In the genomic region with DNA sequence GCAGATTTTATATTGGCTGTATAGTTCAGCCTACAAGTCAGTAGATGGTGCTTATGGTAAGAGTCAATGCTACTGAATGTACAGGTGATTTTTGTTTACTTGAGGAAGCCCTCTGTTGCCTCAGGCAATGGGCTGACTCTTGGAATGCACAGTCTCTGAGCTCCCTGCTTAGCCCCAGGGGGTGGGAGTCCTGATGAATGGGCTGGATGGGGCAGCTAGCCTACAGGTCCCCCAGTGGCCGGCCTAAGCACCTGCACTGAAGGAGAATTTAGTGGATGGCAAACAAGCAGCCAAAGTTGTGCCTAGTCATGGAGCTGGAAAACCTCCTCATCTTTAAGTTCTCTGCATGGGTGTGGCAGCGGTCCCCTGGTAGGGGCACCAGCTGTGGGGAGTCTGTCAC, we compare ENCODE assay signal across 24 cellular contexts.
A peak's percentile ranks its signal among the peaks of the same experiment; 100 is the strongest.
DNase-seq lines count a peak whose midpoint lies in the region; ATAC-seq, FAIRE-seq and TF ChIP-seq lines count a peak whose summit lies in the region.
"Had no signal": no experiment of that assay in that cellular context is flagged by ENCODE, and none has a peak within 500 bp of the region (broad histone marks: within the 10 kb centered on the region; RNA-seq: fewer than 3 reads in every experiment).

No MANE protein-coding gene starts in this region.

- no peaks in the 10 kb centered on the region for H3K27me3 ChIP-seq in H9 (ENCODE audit: insufficient read depth, low read length)
- no peaks in the 10 kb centered on the region; a peak in 2 of 7 replicates for H3K27me3 ChIP-seq in H1 (replicated peaks in 1 of 4; ENCODE audit: control insufficient read depth in 3 of 4, extremely low read depth in 1 of 4, insufficient read depth in 3 of 4, low read length in 3 of 4)

- H3K23ac ChIP-seq in H9 (ENCODE audit: insufficient read length, low read depth, low read length): no peak overlapping the region
- H3K23ac ChIP-seq in H1 (ENCODE audit: insufficient read length): no peak overlapping the region

- no peak for TF ChIP-seq CTCF in A549 (IDR thresholded peaks at IDR 0.05)
- peak; percentile 56 for TF ChIP-seq CTCF in H9 (conservative IDR thresholded peaks at IDR 0.05)
- TF ChIP-seq CTCF in H1 (IDR thresholded peaks at IDR 0.05; ENCODE audit: control extremely low read depth in 1 of 3, insufficient read depth in 1 of 3, low read depth in 1 of 3, low read length in 3 of 3): peak in 2 of 3 experiments; percentile 42 to 55; a peak in 3 of 4 replicates
- peak; percentile 22 for TF ChIP-seq CTCF in mesothelial cell of epicardium (IDR thresholded peaks at IDR 0.05; ENCODE audit: unreplicated experiment)

- H3K79me2 ChIP-seq in H9 (ENCODE audit: insufficient read depth, low read length): no peaks in the 10 kb centered on the region
- H3K79me2 ChIP-seq in H1 (ENCODE audit: control insufficient read depth in 1 of 2, insufficient read depth in 2 of 2, low read length in 2 of 2): no peaks in the 10 kb centered on the region

- H2AFZ ChIP-seq in H9 (ENCODE audit: low read length): no peak overlapping the region
- H2AFZ ChIP-seq in H1 (ENCODE audit: low read length): no peak overlapping the region
- H2AFZ ChIP-seq: PC-9 had no signal

- no CpG with 5 or more reads among the region's 2 CpGs for WGBS in A549 (ENCODE audit: missing lambda C conversion rate)
- WGBS in H9 (ENCODE audit: extremely low coverage, insufficient read length, low lambda C conversion rate): no CpG with 5 or more reads among the region's 2 CpGs
- WGBS in H1 (ENCODE audit: extremely low coverage in 1 of 2, insufficient coverage in 1 of 2, insufficient read length in 1 of 2, insufficient replicate concordance in 2 of 2, low coverage in 1 of 2, low lambda C conversion rate in 2 of 2, missing lambda C conversion rate in 1 of 2), 2 experiments: 50% methylated on average over 2 of the region's 2 CpGs; no CpG with 5 or more reads in 1 of the 2 experiments

- H3K4ac ChIP-seq in H9 (ENCODE audit: low read depth, low read length) (no peak overlapping the region), H1 (replicated peaks; ENCODE audit: insufficient read length, low read depth, low read length) (no peak overlapping the region)

- H3K27ac ChIP-seq in A549 (no peak overlapping the region), H9 (ENCODE audit: insufficient read length, low read depth, low read length) (no peak overlapping the region), H1 (ENCODE audit: low read depth, low read length) (no peak overlapping the region)
- H3K27ac ChIP-seq: BLaER1, PC-9 had no signal

- H2BK120ac ChIP-seq in H9 (ENCODE audit: low read depth, low read length, poor library complexity, severe bottlenecking): no peak overlapping the region
- H2BK120ac ChIP-seq in H1 (replicated peaks; ENCODE audit: low read depth, low read length): no peak overlapping the region

- no peak for TF ChIP-seq POLR2A in A549 (IDR thresholded peaks at IDR 0.05; ENCODE audit: low read length)
- no peak for TF ChIP-seq POLR2A in H1 (IDR thresholded peaks at IDR 0.05; ENCODE audit: control extremely low read depth in 1 of 2, low read depth in 2 of 2, low read length in 2 of 2)

- H3K4me1 ChIP-seq in A549 (no peaks in the 10 kb centered on the region), H9 (ENCODE audit: insufficient read depth, low read length) (no peaks in the 10 kb centered on the region), H1 (replicated peaks in 1 of 4; ENCODE audit: control insufficient read depth in 3 of 4, insufficient read depth in 4 of 4, low read length in 3 of 4) (no peaks in the 10 kb centered on the region)
- H3K4me1 ChIP-seq: BLaER1, Caco-2 had no signal

- H3K36me3 ChIP-seq in H1 (ENCODE audit: control insufficient read depth in 2 of 4, insufficient read depth in 4 of 4, low read length in 3 of 4): no peaks in the 10 kb centered on the region
- H3K36me3 ChIP-seq: BLaER1 had no signal

- H2BK15ac ChIP-seq in H9 (ENCODE audit: low read depth, low read length) (no peak overlapping the region), H1 (ENCODE audit: low read length) (no peak overlapping the region)

- H2BK20ac ChIP-seq in H9 (ENCODE audit: low read depth, low read length, poor library complexity, severe bottlenecking): no peak overlapping the region
- no peak overlapping the region for H2BK20ac ChIP-seq in H1 (ENCODE audit: low read length)

- H4K8ac ChIP-seq in H9 (replicated peaks; ENCODE audit: insufficient read length, low read depth, low read length) (no peak overlapping the region), H1 (ENCODE audit: extremely low read depth, insufficient read depth, low read length) (no peak overlapping the region)

- H3K27ac Mint-ChIP-seq in H9 (no peak overlapping the region), mesothelial cell of epicardium (no peak overlapping the region)
- H3K27ac Mint-ChIP-seq in T-helper 2 cell treated with Interferon-gamma antibody and Interleukin-4, amounts not matched to agents 5 μg/mL and 100 μg/mL, for 36 hours: no peak overlapping the region
- H3K27ac Mint-ChIP-seq: CD4-positive, alpha-beta memory T cell; T-helper 1 cell treated with Interleukin-12 subunit alpha and Interleukin-12 subunit beta and Interleukin-4 antibody, amounts not matched to agents 30 μg/mL and 1 μg/mL, for 36 hours had no signal

- TF ChIP-seq EP300 in A549 (IDR thresholded peaks at IDR 0.05) (no peak), H1 (IDR thresholded peaks at IDR 0.05; ENCODE audit: borderline replicate concordance in 1 of 2, low read depth in 2 of 2, low read length in 2 of 2) (no peak)

- no peak overlapping the region for H3K56ac ChIP-seq in H9 (ENCODE audit: insufficient read length, low read depth, low read length)
- H3K56ac ChIP-seq in H1 (replicated peaks; ENCODE audit: insufficient read length, low read depth, low read length): no peak overlapping the region

- H3K79me1 ChIP-seq in H9 (ENCODE audit: insufficient read depth, low read depth, low read length, poor library complexity, severe bottlenecking): no peaks in the 10 kb centered on the region
- H3K79me1 ChIP-seq in H1 (ENCODE audit: low read depth, low read length): no peaks in the 10 kb centered on the region

- H3K4me1 Mint-ChIP-seq in H9: peaks cover 0 to 2% of the 10 kb centered on the region in 2 experiments; a peak in 1 of 4 replicates
- H3K4me1 Mint-ChIP-seq in mesothelial cell of epicardium: no peaks in the 10 kb centered on the region
- no peaks in the 10 kb centered on the region for H3K4me1 Mint-ChIP-seq in T-helper 2 cell treated with Interferon-gamma antibody and Interleukin-4, amounts not matched to agents 5 μg/mL and 100 μg/mL, for 36 hours (ENCODE audit: low read depth)
- H3K4me1 Mint-ChIP-seq: CD4-positive, alpha-beta memory T cell had no signal

- H3K23me2 ChIP-seq in H9 (ENCODE audit: insufficient read length, low read depth, low read length, poor library complexity, severe bottlenecking) (no peaks in the 10 kb centered on the region), H1 (ENCODE audit: low read depth, low read length) (no peaks in the 10 kb centered on the region)

- ATAC-seq in A549 (no peak), GM21529 (IDR thresholded peaks at IDR 0.05; ENCODE audit: unreplicated experiment) (no peak), HG02678 (IDR thresholded peaks at IDR 0.05; ENCODE audit: unreplicated experiment) (no peak)

- no peak overlapping the region for H2AK5ac ChIP-seq in H9 (ENCODE audit: insufficient read length, low read length)
- H2AK5ac ChIP-seq in H1 (ENCODE audit: low read depth, low read length): no peak overlapping the region

- CTCF ChIA-PET in A549 (lab: Yijun Ruan, JAX): interaction anchor here (0.6 kb wide), 1 partner anchor 214 kb away, joined by 3 read pairs; no protein-coding TSS in a partner anchor
- CTCF ChIA-PET in H1 (lab: Charles Lee; ENCODE audit: partially characterized antibody): interaction anchor here (0.8 kb wide), 1 partner anchor 17 kb away, joined by 4 read pairs; no protein-coding TSS in a partner anchor

- TF ChIP-seq RAD21 in A549 (conservative IDR thresholded peaks at IDR 0.05 in 1 of 2, IDR thresholded peaks at IDR 0.05 in 1 of 2) (no peak), H1 (IDR thresholded peaks at IDR 0.05 in 1 of 2, conservative IDR thresholded peaks at IDR 0.05 in 1 of 2; ENCODE audit: low read depth in 2 of 2, low read length in 2 of 2) (peak; percentile 42 to 53; a peak in 3 of 4 replicates)

- H3K14ac ChIP-seq in H9 (ENCODE audit: insufficient read depth, low read length): no peak overlapping the region
- H3K14ac ChIP-seq in H1 (ENCODE audit: insufficient read length): no peak overlapping the region

- H2BK5ac ChIP-seq in H9 (ENCODE audit: insufficient read length, low read length) (no peak overlapping the region), H1 (ENCODE audit: low read depth, low read length) (no peak overlapping the region)

- H3K9ac ChIP-seq in H9 (ENCODE audit: extremely low read depth, insufficient read length, low read length): no peak overlapping the region
- no peak overlapping the region for H3K9ac ChIP-seq in H1 (replicated peaks in 1 of 4; ENCODE audit: extremely low read depth in 1 of 4, low read depth in 3 of 4, low read length in 3 of 4)
- H3K9ac ChIP-seq: BLaER1 had no signal

- H3K9me3 ChIP-seq in A549 (no peaks in the 10 kb centered on the region), H9 (ENCODE audit: control insufficient read depth, low read depth, low read length) (peaks cover 6% of the 10 kb centered on the region), H1 (ENCODE audit: insufficient read depth in 2 of 2, low read depth in 1 of 2, low read length in 1 of 2) (no peaks in the 10 kb centered on the region)
- H3K9me3 ChIP-seq: Caco-2 had no signal

- H3K4me3 Mint-ChIP-seq in H9 (no peak overlapping the region), mesothelial cell of epicardium (no peak overlapping the region)
- no peak overlapping the region for H3K4me3 Mint-ChIP-seq in T-helper 2 cell treated with Interferon-gamma antibody and Interleukin-4, amounts not matched to agents 5 μg/mL and 100 μg/mL, for 36 hours
- H3K4me3 Mint-ChIP-seq: CD4-positive, alpha-beta memory T cell; T-helper 1 cell treated with Interleukin-12 subunit alpha and Interleukin-12 subunit beta and Interleukin-4 antibody, amounts not matched to agents 30 μg/mL and 1 μg/mL, for 36 hours had no signal

- H3K4me3 ChIP-seq in A549: no peak overlapping the region
- no peak overlapping the region for H3K4me3 ChIP-seq in H1 (ENCODE audit: extremely low read depth in 1 of 4, insufficient read depth in 2 of 4, low read depth in 3 of 4, low read length in 4 of 4)
- H3K4me3 ChIP-seq: BLaER1, PC-9 had no signal

- peaks cover 60 to 72% of the 10 kb centered on the region in 2 experiments for H3K9me3 Mint-ChIP-seq in H9
- H3K9me3 Mint-ChIP-seq in mesothelial cell of epicardium: peaks cover 50% of the 10 kb centered on the region
- peaks cover 7% of the 10 kb centered on the region for H3K9me3 Mint-ChIP-seq in T-helper 2 cell treated with Interferon-gamma antibody and Interleukin-4, amounts not matched to agents 5 μg/mL and 100 μg/mL, for 36 hours

- H2BK12ac ChIP-seq in H9 (ENCODE audit: insufficient read length, low read depth, low read length) (no peak overlapping the region), H1 (ENCODE audit: low read depth, low read length) (no peak overlapping the region)

- no peak overlapping the region for H4K91ac ChIP-seq in H9 (ENCODE audit: insufficient read length, low read depth, low read length)
- H4K91ac ChIP-seq in H1 (replicated peaks; ENCODE audit: insufficient read length, low read length): no peak overlapping the region

- no peak overlapping the region for H3K4me2 ChIP-seq in A549
- H3K4me2 ChIP-seq in H9 (ENCODE audit: insufficient read depth, insufficient read length, low read length): no peak overlapping the region
- no peak overlapping the region for H3K4me2 ChIP-seq in H1 (ENCODE audit: insufficient read depth in 1 of 2, low read depth in 2 of 2, low read length in 2 of 2)
- H3K4me2 ChIP-seq: BLaER1, PC-9 had no signal

- DNase-seq in A549 (ENCODE audit: low read depth in 1 of 2, low spot score in 1 of 2): no peak
- peak; percentile 62 for DNase-seq in H9
- DNase-seq in H1 (ENCODE audit: low read depth in 1 of 2, low spot score in 2 of 2): peak; percentile 46
- no peak for DNase-seq in mesothelial cell of epicardium (ENCODE audit: low spot score in 2 of 2, unreplicated experiment in 2 of 2)
- DNase-seq in T-helper 2 cell treated with Interferon-gamma antibody and Interleukin-4, amounts not matched to agents 5 μg/mL and 100 μg/mL, for 36 hours (ENCODE audit: low spot score): no peak
- DNase-seq: Caco-2; CD4-positive, alpha-beta memory T cell; DMS 273 treated with DMSO at 0.1 percent for 48 hours; HCEC 1CT; KG1; NCI-H1694; NCI-H2081 treated with DMSO at 0.1 percent for 48 hours; NCI-H446 treated with DMSO at 0.1 percent for 48 hours; NCI-H526 treated with DMSO at 0.1 percent for 48 hours; PC-9; RPMI8226; SHP77 had no signal

- H3K27me3 Mint-ChIP-seq in H9 (ENCODE audit: low read depth) (peaks cover 35% of the 10 kb centered on the region), mesothelial cell of epicardium (ENCODE audit: low read depth) (no peaks in the 10 kb centered on the region)
- no peaks in the 10 kb centered on the region for H3K27me3 Mint-ChIP-seq in T-helper 2 cell treated with Interferon-gamma antibody and Interleukin-4, amounts not matched to agents 5 μg/mL and 100 μg/mL, for 36 hours (ENCODE audit: low read depth)
- H3K27me3 Mint-ChIP-seq: CD4-positive, alpha-beta memory T cell had no signal

- H4K5ac ChIP-seq in H9 (ENCODE audit: insufficient read length, low read depth, low read length) (no peak overlapping the region), H1 (ENCODE audit: insufficient read length, low read depth, low read length) (no peak overlapping the region)

- POLR2A ChIA-PET in A549 (lab: Yijun Ruan, JAX) (no interaction called here), H1 (lab: Charles Lee; ENCODE audit: partially characterized antibody) (no interaction called here)

- FAIRE-seq in A549 (lab: Jason Lieb, UNC) (peak; percentile 39), H1 (lab: Jason Lieb, UNC) (peak; percentile 73)
- FAIRE-seq: G401.6, GM12892, HTR-8/SVneo had no signal

- no peak overlapping the region for H3T11ph ChIP-seq in H9 (ENCODE audit: low read length)

- no peaks in the 10 kb centered on the region for H4K20me1 ChIP-seq in H9 (ENCODE audit: control insufficient read depth, insufficient read depth, insufficient read length)
- H4K20me1 ChIP-seq in H1 (replicated peaks in 1 of 2; ENCODE audit: control insufficient read depth in 1 of 2, insufficient read depth in 2 of 2, low read length in 2 of 2): no peaks in the 10 kb centered on the region
- H4K20me1 ChIP-seq: BLaER1 had no signal

- no peak overlapping the region for H3K18ac ChIP-seq in H9 (ENCODE audit: insufficient read length, low read depth, low read length)
- no peak overlapping the region for H3K18ac ChIP-seq in H1 (ENCODE audit: extremely low read depth, low read length)

- H3K36me3 Mint-ChIP-seq in H9 (ENCODE audit: insufficient read depth in 1 of 3, low read depth in 3 of 3) (peaks cover 3 to 4% (median 4%) of the 10 kb centered on the region in 3 experiments; a peak in 5 of 7 replicates), mesothelial cell of epicardium (no peaks in the 10 kb centered on the region)
- H3K36me3 Mint-ChIP-seq in T-helper 2 cell treated with Interferon-gamma antibody and Interleukin-4, amounts not matched to agents 5 μg/mL and 100 μg/mL, for 36 hours (ENCODE audit: low read depth): no peaks in the 10 kb centered on the region
- H3K36me3 Mint-ChIP-seq: CD4-positive, alpha-beta memory T cell had no signal

Comparison
In these comparisons a context has a peak if more than half of its experiments do, and no peak if none do; other contexts are left out.
1. DNase-seq: peak in H9 (single experiment) and H1 (2 of 2); none in A549 (0 of 2), mesothelial cell of epicardium (0 of 2) and T-helper 2 cell treated with Interferon-gamma antibody and Interleukin-4, amounts not matched to agents 5 μg/mL and 100 μg/mL, for 36 hours (single experiment).
2. Of the 18 proteins assayed by ChIP-seq in both H1 and A549: peak only in H1: CTCF and RAD21; only in A549: none; in both: none; in neither: 16.